Comparison of ENCODE assay signal across 1 cellular context in genomic region chr5:135709998-135710670, GRCh38.
TF ChIP-seq lines count a peak whose summit lies in the region.

No MANE protein-coding gene starts in this region.

TF ChIP-seq in H1, 55 proteins besides CTCF, POLR2A, EP300 and RAD21 (continued from another document):
- TF ChIP-seq TBP (IDR thresholded peaks at IDR 0.05; ENCODE audit: low read depth, low read length) = no peak
